In the genomic region with DNA sequence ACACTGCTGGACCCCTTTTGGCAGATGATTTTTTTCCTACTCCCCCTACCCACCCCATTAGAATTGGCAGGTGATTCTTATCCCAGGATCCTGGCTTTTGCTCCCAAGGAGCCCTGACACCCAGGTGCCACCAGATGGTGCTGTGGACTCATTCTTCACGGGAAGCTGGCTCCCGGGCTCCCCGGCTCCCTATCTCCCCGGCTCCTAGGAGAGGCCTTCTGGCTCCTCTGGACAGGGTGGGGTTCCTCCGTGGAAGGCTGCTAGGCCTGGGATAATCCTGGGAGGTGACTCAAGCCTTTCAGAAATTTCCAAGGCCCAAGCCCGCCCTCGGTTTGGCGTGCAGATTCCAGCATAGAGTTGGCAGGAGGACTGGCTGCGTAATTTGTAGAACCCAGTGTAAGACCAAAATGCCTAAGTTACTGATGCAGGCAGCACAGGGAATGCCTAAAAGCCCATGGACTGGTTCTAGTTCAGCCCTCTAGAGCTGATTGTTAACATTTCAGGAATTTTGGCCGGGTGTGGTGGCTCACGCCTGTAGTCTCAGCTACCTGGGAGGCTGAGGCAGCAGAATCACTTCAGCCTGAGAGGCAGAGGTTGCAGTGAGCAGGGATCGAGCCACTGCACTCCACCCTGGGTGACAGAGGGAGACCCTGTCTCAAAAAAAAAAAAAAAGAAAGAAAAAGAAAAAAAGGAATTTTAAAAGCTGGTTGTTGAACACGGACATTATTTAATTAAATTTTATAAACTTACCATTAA, we compare ENCODE assay signal across 8 cellular contexts. TPM values are rescaled to one million over a fixed set of nuclear protein-coding genes. Genes with fewer than 3 reads are reported as not detected.
DNase-seq lines count a peak whose midpoint lies in the region; ATAC-seq and TF ChIP-seq lines count a peak whose summit lies in the region.

No MANE protein-coding gene starts in this region.

- TF ChIP-seq POLR2A in erythroblast (IDR thresholded peaks at IDR 0.05; ENCODE audit: low read length): no peak

- peak; percentile 89 for TF ChIP-seq CTCF in mucosa of descending colon (IDR thresholded peaks at IDR 0.05)

- intact Hi-C loops in mucosa of descending colon (cut with DNase I, micrococcal nuclease): no loop called here

- no peaks in the 10 kb centered on the region for H3K36me3 ChIP-seq in mucosa of descending colon (ENCODE audit: low read depth)

- ATAC-seq in mucosa of descending colon (peak; percentile 99), HG03378 (IDR thresholded peaks at IDR 0.05; ENCODE audit: unreplicated experiment) (no peak)

- H3K9me3 ChIP-seq in mucosa of descending colon: no peaks in the 10 kb centered on the region

- no peak overlapping the region for H3K4me3 ChIP-seq in mucosa of descending colon

- DNase-seq in C1 segment of cervical spinal cord (lab: John Stamatoyannopoulos, UW) (peak in 13 of 14 donors; percentile 20 to 78 (median 59)), HK-2 (ENCODE audit: unreplicated experiment) (peak; percentile 79), NCI-H82 treated with DMSO at 0.1 percent for 48 hours (lab: John Stamatoyannopoulos, UW; ENCODE audit: unreplicated experiment) (peak; percentile 72), activated T-cell treated with anti-CD3 and anti-CD28 coated beads for 1 hour (ENCODE audit: low read depth) (peak; percentile 33), erythroblast (lab: John Stamatoyannopoulos, UW) (peak; percentile 58 to 80), mucosa of descending colon (peak; percentile 83 to 88 (median 86))
- DNase-seq in stimulated activated CD8-positive, alpha-beta memory T cell treated with anti-CD3 and anti-CD28 coated beads, Interleukin-2, amount 100 ng/mL, for 48 hours (ENCODE audit: low read depth in 2 of 2): peak; percentile 37 to 47

- H3K4me1 ChIP-seq in mucosa of descending colon (ENCODE audit: low read depth): no peaks in the 10 kb centered on the region

RNA-seq across cellular contexts. Expression of gene BSDC1, which starts 6.8 kb away (rescaled TPM):
- total RNA-seq in mucosa of descending colon: 10 to 100 TPM; 72.1 to 89.9 (median 73.1) TPM

RNA-seq across cellular contexts. Expression of gene TSSK3, which starts 38.7 kb away (rescaled TPM):
- total RNA-seq in mucosa of descending colon: 1 to 10 TPM; 1.8 to 3.6 (median 2.3) TPM

RNA-seq across cellular contexts. Expression of gene FAM229A, which starts 38.8 kb away (rescaled TPM):
- 10 to 100 TPM in 1 of 3 donors, 1 to 10 TPM in 2; 8.5 to 12.9 (median 9.2) TPM for total RNA-seq in mucosa of descending colon

Comparison
In these comparisons a context has a peak if more than half of its experiments do, and no peak if none do; other contexts are left out.
1. DNase-seq: peak in every context shown above with its lines; median percentile 86 in mucosa of descending colon; 79 in HK-2; 72 in NCI-H82 treated with DMSO at 0.1 percent for 48 hours; 69 in erythroblast; 59 in C1 segment of cervical spinal cord; 42 in stimulated activated CD8-positive, alpha-beta memory T cell treated with anti-CD3 and anti-CD28 coated beads, Interleukin-2, amount 100 ng/mL, for 48 hours; 33 in activated T-cell treated with anti-CD3 and anti-CD28 coated beads for 1 hour.